ENCODE assay signal across 10 cellular contexts in genomic region chrX:57583477-57583876, GRCh38.
"Had no signal": no experiment of that assay in that cellular context is flagged by ENCODE, and none has a peak within 500 bp of the region (broad histone marks: within the 10 kb centered on the region; RNA-seq: fewer than 3 reads in every experiment).

No MANE protein-coding gene starts in this region.

- DNase-seq: activated CD4-positive, alpha-beta memory T cell treated with anti-CD3 and anti-CD28 coated beads, Interleukin-2, amount 10 ng/mL, durations not matched to agents 7 days and 5 days; activated CD4-positive, alpha-beta T cell treated with anti-CD3 and anti-CD28 coated beads for 36 hours; activated naive CD4-positive, alpha-beta T cell treated with anti-CD3 and anti-CD28 coated beads, Interleukin-2, amount 50 U/mL, for 16 hours; activated T-cell treated with anti-CD3 and anti-CD28 coated beads, Interleukin-2, amount 50 U/mL, for 24 hours; naive thymus-derived CD8-positive, alpha-beta T cell; pancreas; stimulated activated CD4-positive, alpha-beta T cell treated with anti-CD3 and anti-CD28 coated beads, Interleukin-2, amount 100 ng/mL, for 48 hours; T-helper 17 cell; WERI-Rb-1 had no signal

- H3K27ac ChIP-seq: pancreas, WERI-Rb-1 had no signal

- H3K36me3 ChIP-seq: pancreas, WERI-Rb-1 had no signal

- H3K9me3 ChIP-seq: pancreas had no signal

- H3K4me3 ChIP-seq: pancreas had no signal

- ATAC-seq: activated CD4-positive, alpha-beta T cell treated with anti-CD3 and anti-CD28 coated beads for 36 hours; naive thymus-derived CD8-positive, alpha-beta T cell; pancreas; stimulated activated memory B cell treated with anti-CD40 and anti-IgM and Interleukin-4, amounts not matched to agents 10 μg/mL and 1 μg/mL and 100 μg/mL, for 72 hours; T-helper 17 cell had no signal

- H3K4me1 ChIP-seq: pancreas had no signal
